In the genomic region with DNA sequence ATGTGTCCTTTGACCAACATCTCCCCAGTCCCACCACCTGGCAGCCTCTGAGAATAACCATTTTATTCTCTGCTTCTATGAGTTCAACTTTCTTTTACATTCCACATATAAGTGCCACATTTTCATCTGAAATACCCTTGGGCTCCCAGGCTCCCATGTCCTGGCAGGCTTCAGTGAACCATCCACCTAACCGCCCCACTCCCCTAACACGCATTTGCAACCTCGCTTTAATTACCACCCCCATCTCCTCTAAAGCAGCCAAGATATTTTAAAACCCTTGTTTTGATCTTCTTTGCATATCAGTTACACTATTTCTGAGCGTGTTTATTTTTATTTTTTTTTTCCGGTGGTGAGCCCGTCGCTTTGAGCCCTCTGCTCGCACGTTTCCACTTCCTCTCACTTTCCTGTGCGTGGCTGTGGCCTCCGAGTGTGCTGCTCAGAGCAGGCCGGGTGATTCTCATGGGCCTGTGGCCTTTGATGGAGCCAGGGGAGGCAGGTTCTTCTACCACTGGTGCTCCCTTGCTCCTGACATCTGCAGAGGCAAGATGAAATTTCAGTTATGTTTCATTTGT, we compare ENCODE assay signal across 10 cellular contexts.
A peak's percentile ranks its signal among the peaks of the same experiment; 100 is the strongest.
DNase-seq lines count a peak whose midpoint lies in the region; ATAC-seq and TF ChIP-seq lines count a peak whose summit lies in the region.
"Had no signal": no experiment of that assay in that cellular context is flagged by ENCODE, and none has a peak within 500 bp of the region (broad histone marks: within the 10 kb centered on the region; RNA-seq: fewer than 3 reads in every experiment).

No MANE protein-coding gene starts in this region.

- peak; percentile 52 to 66 for ATAC-seq in activated T-cell treated with anti-CD3 and anti-CD28 coated beads, Interleukin-2, amount 50 U/mL, for 72 hours (replicated peaks in 1 of 2)
- ATAC-seq in psoas muscle (no peak), HG03097 (IDR thresholded peaks at IDR 0.05; ENCODE audit: low FRiP score, unreplicated experiment) (no peak)

- H3K27me3 Mint-ChIP-seq in CD4-positive, alpha-beta memory T cell = no peaks in the 10 kb centered on the region
- H3K27me3 Mint-ChIP-seq in activated T-cell treated with anti-CD3 and anti-CD28 coated beads, Interleukin-2, amount 50 U/mL, for 72 hours (ENCODE audit: low read depth) = peaks cover 7% of the 10 kb centered on the region

- POLR2A ChIA-PET in CD4-positive, alpha-beta memory T cell (lab: Charles Lee; ENCODE audit: partially characterized antibody) = interaction anchor here (1.2 to 1.5 kb wide), 3 partner anchors 14 to 38 kb away, joined by 3 to 6 read pairs (median 4); no protein-coding TSS in a partner anchor

- CTCF ChIA-PET in CD4-positive, alpha-beta memory T cell (lab: Charles Lee; ENCODE audit: partially characterized antibody) = interaction anchor here (1.1 to 4.6 kb wide), 4 partner anchors 10 to 219 kb away, joined by 3 to 33 read pairs (median 6); no protein-coding TSS in a partner anchor

- H3K9me3 Mint-ChIP-seq in CD4-positive, alpha-beta memory T cell = no peaks in the 10 kb centered on the region
- H3K9me3 Mint-ChIP-seq in activated T-cell treated with anti-CD3 and anti-CD28 coated beads, Interleukin-2, amount 50 U/mL, for 72 hours = no peaks in the 10 kb centered on the region
- H3K9me3 Mint-ChIP-seq: type B pancreatic cell had no signal

- H3K27ac ChIP-seq in CD4-positive, alpha-beta memory T cell (ENCODE audit: low read depth, low read length) = no peak overlapping the region
- H3K27ac ChIP-seq in Peyer's patch (peak overlapping the region in 1 of 4 donors; percentile 19), psoas muscle (peak overlapping the region; percentile 93)

- intact Hi-C loops in CD4-positive, alpha-beta memory T cell (cut with micrococcal nuclease) = loop anchor here (5.0 kb wide), 1 partner anchor 211 kb away; a partner anchor contains a TSS
- intact Hi-C loops in psoas muscle (cut with DNase I) = no loop called here

- H3K4me3 ChIP-seq in CD4-positive, alpha-beta memory T cell (ENCODE audit: low read length in 2 of 2) = no peak overlapping the region
- no peak overlapping the region for H3K4me3 ChIP-seq in Peyer's patch
- H3K4me3 ChIP-seq in psoas muscle = no peak overlapping the region

- no peaks in the 10 kb centered on the region for H3K27me3 ChIP-seq in CD4-positive, alpha-beta memory T cell (ENCODE audit: insufficient read depth, low read length)
- no peaks in the 10 kb centered on the region for H3K27me3 ChIP-seq in Peyer's patch
- H3K27me3 ChIP-seq in psoas muscle (ENCODE audit: insufficient read depth in 3 of 3, low read length in 2 of 3) = no peaks in the 10 kb centered on the region

- TF ChIP-seq CTCF in Peyer's patch (IDR thresholded peaks at IDR 0.05) (no peak), psoas muscle (IDR thresholded peaks at IDR 0.05) (no peak)

- H3K4me3 Mint-ChIP-seq in CD4-positive, alpha-beta memory T cell = peak overlapping the region; percentile 34 to 85 (median 68)
- H3K4me3 Mint-ChIP-seq in activated T-cell treated with anti-CD3 and anti-CD28 coated beads, Interleukin-2, amount 50 U/mL, for 72 hours = peak overlapping the region; percentile 76 to 89
- H3K4me3 Mint-ChIP-seq: type B pancreatic cell had no signal

- H3K9me3 ChIP-seq in CD4-positive, alpha-beta memory T cell (ENCODE audit: control insufficient read depth in 1 of 2, low read length in 2 of 2) = no peaks in the 10 kb centered on the region
- H3K9me3 ChIP-seq in Peyer's patch (no peaks in the 10 kb centered on the region), psoas muscle (no peaks in the 10 kb centered on the region)

- peak; percentile 49 to 63 (median 57) for DNase-seq in CD4-positive, alpha-beta memory T cell
- peak in 2 of 3 donors; percentile 67 to 80 for DNase-seq in Peyer's patch
- peak; percentile 37 to 54 for DNase-seq in activated T-cell treated with anti-CD3 and anti-CD28 coated beads, Interleukin-2, amount 50 U/mL, for 72 hours
- no peak for DNase-seq in psoas muscle
- no peak for DNase-seq in NCI-H146 (lab: John Stamatoyannopoulos, UW)
- DNase-seq in HuH-7 (ENCODE audit: low spot score) = no peak
- DNase-seq in NCI-H2227 treated with DMSO at 0.1 percent for 48 hours (lab: John Stamatoyannopoulos, UW) = no peak
- DNase-seq: NCI-H2107 had no signal

- H3K36me3 ChIP-seq in CD4-positive, alpha-beta memory T cell (ENCODE audit: insufficient read depth, low read length) = no peaks in the 10 kb centered on the region
- H3K36me3 ChIP-seq in Peyer's patch (no peaks in the 10 kb centered on the region), psoas muscle (ENCODE audit: insufficient read depth in 1 of 2, low read depth in 1 of 2) (no peaks in the 10 kb centered on the region)

- no peaks in the 10 kb centered on the region for H3K36me3 Mint-ChIP-seq in CD4-positive, alpha-beta memory T cell
- no peaks in the 10 kb centered on the region for H3K36me3 Mint-ChIP-seq in activated T-cell treated with anti-CD3 and anti-CD28 coated beads, Interleukin-2, amount 50 U/mL, for 72 hours (ENCODE audit: insufficient read depth in 2 of 2)
- H3K36me3 Mint-ChIP-seq: type B pancreatic cell had no signal

- peak overlapping the region; percentile 52 to 84 (median 58) for H3K27ac Mint-ChIP-seq in CD4-positive, alpha-beta memory T cell
- H3K27ac Mint-ChIP-seq in activated T-cell treated with anti-CD3 and anti-CD28 coated beads, Interleukin-2, amount 50 U/mL, for 72 hours = peak overlapping the region; percentile 92
- H3K27ac Mint-ChIP-seq: type B pancreatic cell had no signal

- WGBS in psoas muscle, 3 donors = 21 to 50% (median 23%) methylated on average over 12 of the region's 12 CpGs

- H3K4me1 Mint-ChIP-seq in CD4-positive, alpha-beta memory T cell = peaks cover 21 to 44% (median 24%) of the 10 kb centered on the region in 4 donors
- peaks cover 55% of the 10 kb centered on the region for H3K4me1 Mint-ChIP-seq in activated T-cell treated with anti-CD3 and anti-CD28 coated beads, Interleukin-2, amount 50 U/mL, for 72 hours (ENCODE audit: low read depth)

- TF ChIP-seq POLR2A in Peyer's patch (IDR thresholded peaks at IDR 0.05) = no peak

- peaks cover 48% of the 10 kb centered on the region for H3K4me1 ChIP-seq in CD4-positive, alpha-beta memory T cell (ENCODE audit: insufficient read depth, low read length)
- H3K4me1 ChIP-seq in Peyer's patch = peaks cover 0 to 7% (median 3%) of the 10 kb centered on the region in 4 donors
- peaks cover 57% of the 10 kb centered on the region for H3K4me1 ChIP-seq in psoas muscle

Comparison
In these comparisons a context has a peak if more than half of its experiments do, and no peak if none do; other contexts are left out.
1. DNase-seq: peak in CD4-positive, alpha-beta memory T cell (5 of 5), Peyer's patch (2 of 3) and activated T-cell treated with anti-CD3 and anti-CD28 coated beads, Interleukin-2, amount 50 U/mL, for 72 hours (2 of 2); none in psoas muscle (0 of 2), NCI-H146 (single experiment), HuH-7 (single experiment) and NCI-H2227 treated with DMSO at 0.1 percent for 48 hours (single experiment).
2. ATAC-seq: peak in activated T-cell treated with anti-CD3 and anti-CD28 coated beads, Interleukin-2, amount 50 U/mL, for 72 hours (2 of 2); none in psoas muscle (0 of 4) and HG03097 (single experiment).